In genomic region chrX:4547218-4547836, GRCh38 we compare ENCODE assay signal across 9 cellular contexts.
DNase-seq lines count a peak whose midpoint lies in the region; ATAC-seq and TF ChIP-seq lines count a peak whose summit lies in the region.
"Had no signal": no experiment of that assay in that cellular context is flagged by ENCODE, and none has a peak within 500 bp of the region (broad histone marks: within the 10 kb centered on the region; RNA-seq: fewer than 3 reads in every experiment).

No MANE protein-coding gene starts in this region.

- no peaks in the 10 kb centered on the region for H3K27me3 ChIP-seq in testis

- H3K27ac Mint-ChIP-seq in CD14-positive monocyte (no peak overlapping the region), activated B cell treated with CpG ODN at 0.5 μM for 24 hours (no peak overlapping the region), mesothelial cell of epicardium (no peak overlapping the region)
- H3K27ac Mint-ChIP-seq in effector memory CD8-positive, alpha-beta T cell: no peak overlapping the region
- H3K27ac Mint-ChIP-seq: T-helper 1 cell treated with Interleukin-12 subunit alpha and Interleukin-12 subunit beta and Interleukin-4 antibody, amounts not matched to agents 30 μg/mL and 1 μg/mL, for 36 hours had no signal

- H3K9me3 ChIP-seq in testis: no peaks in the 10 kb centered on the region

- H3K9me3 Mint-ChIP-seq in CD14-positive monocyte (peaks cover 0 to 1% (median 0%) of the 10 kb centered on the region in 7 donors), activated B cell treated with CpG ODN at 0.5 μM for 24 hours (no peaks in the 10 kb centered on the region), mesothelial cell of epicardium (no peaks in the 10 kb centered on the region)
- no peaks in the 10 kb centered on the region for H3K9me3 Mint-ChIP-seq in effector memory CD8-positive, alpha-beta T cell
- H3K9me3 Mint-ChIP-seq: T-helper 1 cell treated with Interleukin-12 subunit alpha and Interleukin-12 subunit beta and Interleukin-4 antibody, amounts not matched to agents 30 μg/mL and 1 μg/mL, for 36 hours had no signal

- ATAC-seq in GM18517 (IDR thresholded peaks at IDR 0.05; ENCODE audit: unreplicated experiment) (peak; percentile 70), activated B cell treated with CpG ODN at 0.5 μM for 24 hours (ENCODE audit: low read depth) (no peak), HG03565 (IDR thresholded peaks at IDR 0.05; ENCODE audit: unreplicated experiment) (no peak)
- ATAC-seq in effector memory CD8-positive, alpha-beta T cell (replicated peaks): no peak

- CTCF ChIA-PET in activated B cell treated with CpG ODN at 0.5 μM for 24 hours (lab: Charles Lee): no interaction called here

- POLR2A ChIA-PET in activated B cell treated with CpG ODN at 0.5 μM for 24 hours (lab: Charles Lee): no interaction called here

- intact Hi-C loops in CD14-positive monocyte (cut with micrococcal nuclease) (loop anchor here (5.0 kb wide), 2 partner anchors 565 to 1330 kb away; no protein-coding TSS in a partner anchor), activated B cell treated with CpG ODN at 0.5 μM for 24 hours (cut with micrococcal nuclease) (no loop called here), testis (cut with DNase I; ENCODE audit: low total_unique reads) (no loop called here)

- DNase-seq in CD14-positive monocyte (ENCODE audit: low spot score) (no peak), LHCN-M2 (ENCODE audit: low read depth) (peak; percentile 19), activated B cell treated with CpG ODN at 0.5 μM for 24 hours (no peak), mesothelial cell of epicardium (ENCODE audit: low spot score in 2 of 2, unreplicated experiment in 2 of 2) (peak in 1 of 2 experiments; percentile 68), testis (peak; percentile 41)
- DNase-seq in effector memory CD8-positive, alpha-beta T cell: peak in 2 of 3 experiments; percentile 0 to 1

- peaks cover 0 to 9% (median 0%) of the 10 kb centered on the region in 3 donors for H3K27me3 Mint-ChIP-seq in CD14-positive monocyte (ENCODE audit: low read depth in 3 of 3)
- H3K27me3 Mint-ChIP-seq in activated B cell treated with CpG ODN at 0.5 μM for 24 hours: no peaks in the 10 kb centered on the region
- H3K27me3 Mint-ChIP-seq in effector memory CD8-positive, alpha-beta T cell: no peaks in the 10 kb centered on the region
- H3K27me3 Mint-ChIP-seq in mesothelial cell of epicardium (ENCODE audit: low read depth): peaks cover 13% of the 10 kb centered on the region

- H3K36me3 Mint-ChIP-seq in CD14-positive monocyte (no peaks in the 10 kb centered on the region), activated B cell treated with CpG ODN at 0.5 μM for 24 hours (ENCODE audit: low read depth) (no peaks in the 10 kb centered on the region), mesothelial cell of epicardium (no peaks in the 10 kb centered on the region)
- peaks cover 3% of the 10 kb centered on the region for H3K36me3 Mint-ChIP-seq in effector memory CD8-positive, alpha-beta T cell (ENCODE audit: insufficient read depth)

- no peaks in the 10 kb centered on the region for H3K4me1 ChIP-seq in testis

- H3K4me1 Mint-ChIP-seq in CD14-positive monocyte (no peaks in the 10 kb centered on the region), activated B cell treated with CpG ODN at 0.5 μM for 24 hours (no peaks in the 10 kb centered on the region), mesothelial cell of epicardium (no peaks in the 10 kb centered on the region)
- no peaks in the 10 kb centered on the region for H3K4me1 Mint-ChIP-seq in effector memory CD8-positive, alpha-beta T cell (ENCODE audit: low read depth in 2 of 2)

- 37 to 39% methylated on average over 12 of the region's 12 CpGs for WGBS in testis, 2 donors

- H3K27ac ChIP-seq in testis: no peak overlapping the region

- no peak overlapping the region for H3K4me3 ChIP-seq in testis

- H3K36me3 ChIP-seq in testis (ENCODE audit: low read depth, missing control alignments): no peaks in the 10 kb centered on the region

- no peak overlapping the region for H3K4me3 Mint-ChIP-seq in CD14-positive monocyte
- H3K4me3 Mint-ChIP-seq in activated B cell treated with CpG ODN at 0.5 μM for 24 hours: no peak overlapping the region
- no peak overlapping the region for H3K4me3 Mint-ChIP-seq in effector memory CD8-positive, alpha-beta T cell
- H3K4me3 Mint-ChIP-seq in mesothelial cell of epicardium: no peak overlapping the region
- H3K4me3 Mint-ChIP-seq: T-helper 1 cell treated with Interleukin-12 subunit alpha and Interleukin-12 subunit beta and Interleukin-4 antibody, amounts not matched to agents 30 μg/mL and 1 μg/mL, for 36 hours had no signal

- TF ChIP-seq POLR2A in testis (IDR thresholded peaks at IDR 0.05): no peak

- TF ChIP-seq CTCF in CD14-positive monocyte (IDR thresholded peaks at IDR 0.05) (peak; percentile 75), activated B cell treated with CpG ODN at 0.5 μM for 24 hours (IDR thresholded peaks at IDR 0.05) (peak; percentile 39), mesothelial cell of epicardium (IDR thresholded peaks at IDR 0.05; ENCODE audit: unreplicated experiment) (peak; percentile 100), testis (IDR thresholded peaks at IDR 0.05) (peak; percentile 69 to 81 (median 78))

Comparison
In these comparisons a context has a peak if more than half of its experiments do, and no peak if none do; other contexts are left out.
1. DNase-seq: peak in LHCN-M2 (single experiment), effector memory CD8-positive, alpha-beta T cell (2 of 3) and testis (single experiment); none in CD14-positive monocyte (single experiment) and activated B cell treated with CpG ODN at 0.5 μM for 24 hours (single experiment).
2. CTCF ChIP-seq: peak in every context shown above with its lines; median percentile 100 in mesothelial cell of epicardium; 78 in testis; 75 in CD14-positive monocyte; 39 in activated B cell treated with CpG ODN at 0.5 μM for 24 hours.
3. intact Hi-C loops: an anchor here in CD14-positive monocyte (5.0 kb wide); none called in activated B cell treated with CpG ODN at 0.5 μM for 24 hours and testis.